8 cellular contexts compared by ENCODE assay signal in genomic region chr1:220786057-220786336, GRCh38. TPM values are rescaled to one million over a fixed set of nuclear protein-coding genes. Genes with fewer than 3 reads are reported as not detected.
DNase-seq lines count a peak whose midpoint lies in the region; FAIRE-seq and TF ChIP-seq lines count a peak whose summit lies in the region.

No MANE protein-coding gene starts in this region.

- H3K4me3 ChIP-seq in liver (ENCODE audit: low read depth in 1 of 3, low read length in 3 of 3) (peak overlapping the region; percentile 14 to 70 (median 62)), urinary bladder (ENCODE audit: low read depth, low read length) (peak overlapping the region; percentile 56)

- peaks cover 2% of the 10 kb centered on the region for H3K4me1 Mint-ChIP-seq in activated naive CD8-positive, alpha-beta T cell (ENCODE audit: low read depth)
- H3K4me1 Mint-ChIP-seq in activated naive CD8-positive, alpha-beta T cell treated with anti-CD3 and anti-CD28 coated beads for 36 hours: no peaks in the 10 kb centered on the region
- no peaks in the 10 kb centered on the region for H3K4me1 Mint-ChIP-seq in immature natural killer cell

- no peaks in the 10 kb centered on the region for H3K36me3 Mint-ChIP-seq in activated naive CD8-positive, alpha-beta T cell
- H3K36me3 Mint-ChIP-seq in activated naive CD8-positive, alpha-beta T cell treated with anti-CD3 and anti-CD28 coated beads for 36 hours: no peaks in the 10 kb centered on the region
- no peaks in the 10 kb centered on the region for H3K36me3 Mint-ChIP-seq in immature natural killer cell

- H3K9ac ChIP-seq in liver (ENCODE audit: low read depth in 1 of 2, low read length in 2 of 2): no peak overlapping the region

- no peak overlapping the region for H3K27ac Mint-ChIP-seq in activated naive CD8-positive, alpha-beta T cell
- no peak overlapping the region for H3K27ac Mint-ChIP-seq in activated naive CD8-positive, alpha-beta T cell treated with anti-CD3 and anti-CD28 coated beads for 36 hours
- no peak overlapping the region for H3K27ac Mint-ChIP-seq in immature natural killer cell

- H3K36me3 ChIP-seq in liver (ENCODE audit: control insufficient read depth in 4 of 4, insufficient read depth in 3 of 4, low read depth in 1 of 4, low read length in 3 of 4) (peaks cover 4 to 27% (median 13%) of the 10 kb centered on the region in 4 donors), urinary bladder (ENCODE audit: insufficient read depth) (no peaks in the 10 kb centered on the region)

- peaks cover 30% of the 10 kb centered on the region for H3K27me3 Mint-ChIP-seq in activated naive CD8-positive, alpha-beta T cell
- peaks cover 60% of the 10 kb centered on the region for H3K27me3 Mint-ChIP-seq in activated naive CD8-positive, alpha-beta T cell treated with anti-CD3 and anti-CD28 coated beads for 36 hours
- peaks cover 4 to 14% (median 8%) of the 10 kb centered on the region in 3 donors for H3K27me3 Mint-ChIP-seq in immature natural killer cell (ENCODE audit: low read depth in 3 of 3)

- DNase-seq in activated naive CD8-positive, alpha-beta T cell treated with anti-CD3 and anti-CD28 coated beads for 36 hours: no peak
- no peak for DNase-seq in immature natural killer cell
- no peak for DNase-seq in iPS-NIHi11 (ENCODE audit: low spot score)
- DNase-seq in RCC 7860 (ENCODE audit: low spot score): no peak

- no peaks in the 10 kb centered on the region for H3K27me3 ChIP-seq in liver (ENCODE audit: control insufficient read depth in 4 of 4, insufficient read depth in 4 of 4, low read length in 3 of 4)

- H3K4me1 ChIP-seq in liver (ENCODE audit: control insufficient read depth in 4 of 4, insufficient read depth in 4 of 4, low read length in 3 of 4) (peaks cover 10 to 78% (median 65%) of the 10 kb centered on the region in 4 donors), urinary bladder (ENCODE audit: insufficient read depth) (no peaks in the 10 kb centered on the region)

- peak overlapping the region; percentile 14 for H3K4me3 Mint-ChIP-seq in activated naive CD8-positive, alpha-beta T cell
- H3K4me3 Mint-ChIP-seq in activated naive CD8-positive, alpha-beta T cell treated with anti-CD3 and anti-CD28 coated beads for 36 hours: no peak overlapping the region
- no peak overlapping the region for H3K4me3 Mint-ChIP-seq in immature natural killer cell

- H3K27ac ChIP-seq in angular gyrus (ENCODE audit: low read depth, low read length) (peak overlapping the region; percentile 35), liver (ENCODE audit: low read depth in 1 of 2, low read length in 2 of 2) (peak overlapping the region; percentile 88 to 89), urinary bladder (ENCODE audit: low read depth) (no peak overlapping the region)

- FAIRE-seq in RCC 7860 (lab: Jason Lieb, UNC): no peak

- no peaks in the 10 kb centered on the region for H3K9me3 ChIP-seq in liver (ENCODE audit: control insufficient read depth in 4 of 4, low read length in 3 of 4)

- no peak for TF ChIP-seq RAD21 in liver (IDR thresholded peaks at IDR 0.05)

- no peak for TF ChIP-seq CTCF in liver (IDR thresholded peaks at IDR 0.05; ENCODE audit: low read depth, low read length, missing input control)

- no peaks in the 10 kb centered on the region for H3K9me3 Mint-ChIP-seq in activated naive CD8-positive, alpha-beta T cell (ENCODE audit: low read depth)
- no peaks in the 10 kb centered on the region for H3K9me3 Mint-ChIP-seq in activated naive CD8-positive, alpha-beta T cell treated with anti-CD3 and anti-CD28 coated beads for 36 hours
- no peaks in the 10 kb centered on the region for H3K9me3 Mint-ChIP-seq in immature natural killer cell

- WGBS in liver: 12% methylated on average over 13 of the region's 13 CpGs
- WGBS in urinary bladder: 25% methylated on average over 13 of the region's 13 CpGs

TF ChIP-seq in liver, 16 proteins besides CTCF, POLR2A, EP300 and RAD21:
- TF ChIP-seq HNF4A (conservative IDR thresholded peaks at IDR 0.05) (no peak), SP1 (IDR thresholded peaks at IDR 0.05) (no peak), JUND (IDR thresholded peaks at IDR 0.05) (no peak), GABPA (IDR thresholded peaks at IDR 0.05 in 1 of 2, conservative IDR thresholded peaks at IDR 0.05 in 1 of 2) (peak; percentile 19 to 54), MAX (IDR thresholded peaks at IDR 0.05) (no peak)
- TF ChIP-seq, protein P1, sequence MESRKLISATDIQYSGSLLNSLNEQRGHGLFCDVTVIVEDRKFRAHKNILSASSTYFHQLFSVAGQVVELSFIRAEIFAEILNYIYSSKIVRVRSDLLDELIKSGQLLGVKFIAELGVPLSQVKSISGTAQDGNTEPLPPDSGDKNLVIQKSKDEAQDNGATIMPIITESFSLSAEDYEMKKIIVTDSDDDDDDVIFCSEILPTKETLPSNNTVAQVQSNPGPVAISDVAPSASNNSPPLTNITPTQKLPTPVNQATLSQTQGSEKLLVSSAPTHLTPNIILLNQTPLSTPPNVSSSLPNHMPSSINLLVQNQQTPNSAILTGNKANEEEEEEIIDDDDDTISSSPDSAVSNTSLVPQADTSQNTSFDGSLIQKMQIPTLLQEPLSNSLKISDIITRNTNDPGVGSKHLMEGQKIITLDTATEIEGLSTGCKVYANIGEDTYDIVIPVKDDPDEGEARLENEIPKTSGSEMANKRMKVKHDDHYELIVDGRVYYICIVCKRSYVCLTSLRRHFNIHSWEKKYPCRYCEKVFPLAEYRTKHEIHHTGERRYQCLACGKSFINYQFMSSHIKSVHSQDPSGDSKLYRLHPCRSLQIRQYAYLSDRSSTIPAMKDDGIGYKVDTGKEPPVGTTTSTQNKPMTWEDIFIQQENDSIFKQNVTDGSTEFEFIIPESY (IDR thresholded peaks at IDR 0.05): no peak

RNA-seq across cellular contexts. Expression of gene MTARC1, which starts 0.7 kb away (rescaled TPM):
- total RNA-seq in activated naive CD8-positive, alpha-beta T cell treated with anti-CD3 and anti-CD28 coated beads for 36 hours: under 1 TPM in 1 of 2 experiments, not detected in 1; 0.33 TPM
- 10 to 100 TPM; 14.9 to 28.2 TPM for total RNA-seq in liver
- polyA plus RNA-seq in liver: 10 to 100 TPM in 1 of 2 donors, 1 to 10 TPM in 1; 9.8 to 71.3 TPM
- total RNA-seq in urinary bladder: 12.2 TPM
- polyA plus RNA-seq in urinary bladder: 8.9 TPM
- polyA plus RNA-seq in immature natural killer cell: under 1 TPM in 1 of 3 donors, not detected in 2; 0.37 TPM

RNA-seq across cellular contexts. Expression of gene MTARC2, which starts 37.9 kb away (rescaled TPM):
- not detected for total RNA-seq in activated naive CD8-positive, alpha-beta T cell treated with anti-CD3 and anti-CD28 coated beads for 36 hours
- total RNA-seq in liver: 10 to 100 TPM; 24.9 to 96.1 TPM
- 10 to 100 TPM; 65.4 to 77.5 TPM for polyA plus RNA-seq in liver
- 31.0 TPM for total RNA-seq in urinary bladder
- polyA plus RNA-seq in urinary bladder: 18.2 TPM
- polyA plus RNA-seq in immature natural killer cell: 1 to 10 TPM in 2 of 3 donors, under 1 TPM in 1; 0.28 to 2.3 (median 1.5) TPM

Comparison
In these comparisons a context has a peak if more than half of its experiments do, and no peak if none do; other contexts are left out.
1. RNA of gene MTARC2, which starts 37.9 kb away (total RNA-seq): 24.9 to 96.1 TPM in liver and 31.0 TPM in urinary bladder (single experiment); not detected in activated naive CD8-positive, alpha-beta T cell treated with anti-CD3 and anti-CD28 coated beads for 36 hours; every median in the first group is over 10 times any median in the second.